ENCODE assay signal across 13 cellular contexts in genomic region chr1:238675241-238675640, GRCh38.
DNase-seq lines count a peak whose midpoint lies in the region; ATAC-seq and TF ChIP-seq lines count a peak whose summit lies in the region.
"Had no signal": no experiment of that assay in that cellular context is flagged by ENCODE, and none has a peak within 500 bp of the region (broad histone marks: within the 10 kb centered on the region; RNA-seq: fewer than 3 reads in every experiment).

No MANE protein-coding gene starts in this region.

- H3K27me3 ChIP-seq in upper lobe of right lung = no peaks in the 10 kb centered on the region

- ATAC-seq in upper lobe of right lung = no peak
- no peak for ATAC-seq in GM18517 (IDR thresholded peaks at IDR 0.05; ENCODE audit: unreplicated experiment)
- ATAC-seq: GM12878 had no signal

- in situ Hi-C loops in Caki2 (cut with HindIII; ENCODE audit: low pct_unique_long_range_greater_than_20kb, low sequenced_read_pairs) = no loop called here

- no peak for TF ChIP-seq CTCF in upper lobe of right lung (IDR thresholded peaks at IDR 0.05)

- no peak overlapping the region for H3K4me3 ChIP-seq in upper lobe of right lung
- H3K4me3 ChIP-seq: GM12878, HAP-1 had no signal

- DNase-seq in NCI-H510A treated with DMSO at 0.1 percent for 48 hours (lab: John Stamatoyannopoulos, UW) (peak; percentile 23), NCI-H510A (lab: John Stamatoyannopoulos, UW) (no peak), Caki2 (ENCODE audit: low read depth) (peak; percentile 37), RPMI7951 (ENCODE audit: low read depth) (peak; percentile 47), renal cortical epithelial cell (ENCODE audit: low read depth) (peak; percentile 6), upper lobe of right lung (no peak)
- DNase-seq: C1 segment of cervical spinal cord; CD4-positive, alpha-beta T cell; GOT3; KG1 had no signal

- no peaks in the 10 kb centered on the region for H3K9me3 ChIP-seq in upper lobe of right lung
- H3K9me3 ChIP-seq: HAP-1 had no signal

- no peaks in the 10 kb centered on the region for H3K4me1 ChIP-seq in upper lobe of right lung
- H3K4me1 ChIP-seq: HAP-1 had no signal

- intact Hi-C loops in upper lobe of right lung (cut with DNase I) = no loop called here

- no peak overlapping the region for H3K27ac ChIP-seq in upper lobe of right lung

- no peaks in the 10 kb centered on the region for H3K36me3 ChIP-seq in upper lobe of right lung
- H3K36me3 ChIP-seq: HAP-1 had no signal

Comparison
In these comparisons a context has a peak if more than half of its experiments do, and no peak if none do; other contexts are left out.
1. DNase-seq: peak in NCI-H510A treated with DMSO at 0.1 percent for 48 hours (single experiment), Caki2 (single experiment), RPMI7951 (single experiment) and renal cortical epithelial cell (single experiment); none in NCI-H510A (single experiment) and upper lobe of right lung (single experiment).